Comparison of ENCODE assay signal across 20 cellular contexts in genomic region chr10:100866575-100867098, GRCh38. TPM values are rescaled to one million over a fixed set of nuclear protein-coding genes. Genes with fewer than 3 reads are reported as not detected.
DNase-seq lines count a peak whose midpoint lies in the region; ATAC-seq, FAIRE-seq and TF ChIP-seq lines count a peak whose summit lies in the region.
"Had no signal": no experiment of that assay in that cellular context is flagged by ENCODE, and none has a peak within 500 bp of the region (broad histone marks: within the 10 kb centered on the region; RNA-seq: fewer than 3 reads in every experiment).

No MANE protein-coding gene starts in this region.

- H3K36me3 ChIP-seq in HUES6 (ENCODE audit: control insufficient read depth, insufficient read depth, low read length) (no peaks in the 10 kb centered on the region), astrocyte (ENCODE audit: insufficient read depth, low read length) (no peaks in the 10 kb centered on the region), mesendoderm (ENCODE audit: control insufficient read depth, insufficient read depth, low read length) (no peaks in the 10 kb centered on the region)
- H3K36me3 ChIP-seq: left lung had no signal

- no peak overlapping the region for H2BK120ac ChIP-seq in mesendoderm (ENCODE audit: low read depth, low read length)

- peaks cover 3% of the 10 kb centered on the region for H3K9me3 Mint-ChIP-seq in astrocyte (ENCODE audit: unreplicated experiment)
- H3K9me3 Mint-ChIP-seq: CD4-positive, alpha-beta T cell; dendritic cell treated with granulocyte-macrophage colony-stimulating factor and Interleukin-4, amounts not matched to agents 40 ng/mL and 50 ng/mL, for 4 days had no signal

- H4K8ac ChIP-seq in mesendoderm (ENCODE audit: low read depth, low read length) = no peak overlapping the region

- H3K9me3 ChIP-seq in HUES6 (ENCODE audit: control insufficient read depth, insufficient read depth, low read depth, low read length) (no peaks in the 10 kb centered on the region), astrocyte (ENCODE audit: insufficient read depth, low read depth, low read length) (no peaks in the 10 kb centered on the region)
- H3K9me3 ChIP-seq: left lung had no signal

- H3K27me3 ChIP-seq in HUES6 (ENCODE audit: control insufficient read depth, insufficient read depth, low read length) (peaks cover 58% of the 10 kb centered on the region), astrocyte (ENCODE audit: insufficient read depth, low read length) (peaks cover 25% of the 10 kb centered on the region), mesendoderm (ENCODE audit: insufficient read depth, low read length, poor library complexity) (peaks cover 8% of the 10 kb centered on the region)

- in situ Hi-C loops in GM13977 (cut with MboI; ENCODE audit: low pct_unique_long_range_greater_than_20kb, low sequenced_read_pairs, unreplicated experiment) = no loop called here

- H2AK5ac ChIP-seq in mesendoderm (ENCODE audit: low read length) = no peak overlapping the region

- H3K79me1 ChIP-seq in mesendoderm (ENCODE audit: low read length) = no peaks in the 10 kb centered on the region

- no CpG with 5 or more reads among the region's 21 CpGs for WGBS in mesendoderm (ENCODE audit: extremely low coverage, insufficient coverage, low lambda C conversion rate)

- H3K27me3 Mint-ChIP-seq in astrocyte (ENCODE audit: low read depth, unreplicated experiment) = peaks cover 73% of the 10 kb centered on the region

- ATAC-seq in GM21381 (IDR thresholded peaks at IDR 0.05; ENCODE audit: unreplicated experiment) = no peak
- ATAC-seq: foreskin keratinocyte, left lung had no signal

- H3K4me3 ChIP-seq in HUES6 (ENCODE audit: low read depth, low read length) (peak overlapping the region; percentile 50), astrocyte (ENCODE audit: insufficient read depth, low read depth, low read length) (no peak overlapping the region), mesendoderm (ENCODE audit: low read length) (no peak overlapping the region)
- H3K4me3 ChIP-seq: left lung had no signal

- H3K27ac ChIP-seq in HUES6 (ENCODE audit: low read depth, low read length) = no peak overlapping the region
- no peak overlapping the region for H3K27ac ChIP-seq in astrocyte (ENCODE audit: low read depth, low read length)
- no peak overlapping the region for H3K27ac ChIP-seq in mesendoderm (ENCODE audit: low read depth, low read length)
- H3K27ac ChIP-seq: epithelial cell of prostate, foreskin keratinocyte, left lung had no signal

- H3K4me3 Mint-ChIP-seq in astrocyte (ENCODE audit: unreplicated experiment) = peak overlapping the region; percentile 2
- H3K4me3 Mint-ChIP-seq: CD4-positive, alpha-beta T cell; dendritic cell treated with granulocyte-macrophage colony-stimulating factor and Interleukin-4, amounts not matched to agents 40 ng/mL and 50 ng/mL, for 4 days had no signal

- no peak overlapping the region for H3K4ac ChIP-seq in mesendoderm (ENCODE audit: low read depth, low read length)

- H3K18ac ChIP-seq in mesendoderm (ENCODE audit: low read length) = no peak overlapping the region

- TF ChIP-seq CTCF in D721Med (IDR thresholded peaks at IDR 0.05; ENCODE audit: insufficient read depth, missing control alignments) = no peak
- no peak for TF ChIP-seq CTCF in astrocyte (IDR thresholded peaks at IDR 0.05; ENCODE audit: insufficient read depth, low read depth, low read length)
- TF ChIP-seq CTCF in GM13977 (IDR thresholded peaks at IDR 0.05; ENCODE audit: extremely low read depth, insufficient read depth, missing control alignments) = no peak

- no peak for FAIRE-seq in D721Med (lab: Jason Lieb, UNC)
- FAIRE-seq in astrocyte (lab: Jason Lieb, UNC) = no peak

- H4K5ac ChIP-seq in mesendoderm (ENCODE audit: low read length) = no peak overlapping the region

- H3K27ac Mint-ChIP-seq in astrocyte (ENCODE audit: unreplicated experiment) = no peak overlapping the region
- H3K27ac Mint-ChIP-seq: CD4-positive, alpha-beta T cell; dendritic cell treated with granulocyte-macrophage colony-stimulating factor and Interleukin-4, amounts not matched to agents 40 ng/mL and 50 ng/mL, for 4 days had no signal

- no peaks in the 10 kb centered on the region for H4K20me1 ChIP-seq in astrocyte (ENCODE audit: insufficient read depth, low read length)

- DNase-seq in D721Med (ENCODE audit: insufficient read length, low spot score) (peak; percentile 98), astrocyte (ENCODE audit: low read depth) (no peak), mesendoderm (peak; percentile 56), DMS53 (lab: John Stamatoyannopoulos, UW) (no peak), GM13977 (ENCODE audit: low spot score) (no peak), islet precursor cell (no peak)
- DNase-seq: activated CD4-positive, alpha-beta T cell treated with anti-CD3 and anti-CD28 coated beads, Interleukin-2, amount 50 U/mL, for 1 hour; activated CD8-positive, alpha-beta memory T cell treated with anti-CD3 and anti-CD28 coated beads, Interleukin-2, amount 50 U/mL, for 4 hours; activated effector memory CD4-positive, alpha-beta T cell treated with Interleukin-2 at 50 U/mL for 16 hours; CD4-positive, alpha-beta T cell; foreskin keratinocyte; left lung; occipital lobe; right cardiac atrium; SIG-M5; T-helper 1 cell had no signal

- H2AFZ ChIP-seq in astrocyte (ENCODE audit: low read depth, low read length) = peak overlapping the region; percentile 52

- peak overlapping the region; percentile 22 for H3K56ac ChIP-seq in mesendoderm (ENCODE audit: low read length)

- no peaks in the 10 kb centered on the region for H3K79me2 ChIP-seq in astrocyte (ENCODE audit: insufficient read depth, low read length)
- H3K79me2 ChIP-seq in mesendoderm (ENCODE audit: control insufficient read depth, insufficient read depth, low read length) = no peaks in the 10 kb centered on the region

- H2BK5ac ChIP-seq in mesendoderm (ENCODE audit: low read length) = no peak overlapping the region

- H3K23ac ChIP-seq in mesendoderm (ENCODE audit: low read length) = no peak overlapping the region

- no peak overlapping the region for H3K9ac ChIP-seq in HUES6 (ENCODE audit: low read length)
- no peak overlapping the region for H3K9ac ChIP-seq in astrocyte (ENCODE audit: low read length)
- no peak overlapping the region for H3K9ac ChIP-seq in mesendoderm (ENCODE audit: low read length)

- no peak overlapping the region for H2BK15ac ChIP-seq in mesendoderm (replicated peaks; ENCODE audit: low read depth)

- peaks cover 11% of the 10 kb centered on the region for H3K4me1 ChIP-seq in HUES6 (ENCODE audit: control insufficient read depth, insufficient read depth, low read length)
- H3K4me1 ChIP-seq in astrocyte (ENCODE audit: insufficient read depth, low read length) = peaks cover 5% of the 10 kb centered on the region
- no peaks in the 10 kb centered on the region for H3K4me1 ChIP-seq in mesendoderm (ENCODE audit: control insufficient read depth, low read depth, low read length)
- H3K4me1 ChIP-seq: foreskin keratinocyte, left lung had no signal

- no peaks in the 10 kb centered on the region for H3K36me3 Mint-ChIP-seq in astrocyte (ENCODE audit: low read depth, unreplicated experiment)

- no peaks in the 10 kb centered on the region for H3K4me1 Mint-ChIP-seq in astrocyte (ENCODE audit: low read depth, unreplicated experiment)

- peak overlapping the region; percentile 48 for H3K4me2 ChIP-seq in astrocyte (ENCODE audit: low read length)
- H3K4me2 ChIP-seq in mesendoderm (ENCODE audit: low read length) = peak overlapping the region; percentile 20

RNA-seq across cellular contexts. Expression of gene SLF2, which starts 46.1 kb away (rescaled TPM):
- 19.6 and 20.3 TPM in 2 replicates for total RNA-seq in astrocyte
- 12.0 TPM for polyA plus RNA-seq in mesendoderm (2013, experiment 1 of 2)
- 12.1 TPM for polyA plus RNA-seq in mesendoderm (2013, experiment 2 of 2)

Comparison
In these comparisons a context has a peak if more than half of its experiments do, and no peak if none do; other contexts are left out.
1. DNase-seq: peak in D721Med (single experiment) and mesendoderm (single experiment); none in astrocyte (single experiment), DMS53 (single experiment), GM13977 (single experiment) and islet precursor cell (single experiment).